In genomic region chr3:12556723-12557471, GRCh38 we compare ENCODE assay signal across 8 cellular contexts. TPM values are rescaled to one million over a fixed set of nuclear protein-coding genes. Genes with fewer than 3 reads are reported as not detected.
DNase-seq lines count a peak whose midpoint lies in the region; ATAC-seq and TF ChIP-seq lines count a peak whose summit lies in the region.

A gene with protein sequence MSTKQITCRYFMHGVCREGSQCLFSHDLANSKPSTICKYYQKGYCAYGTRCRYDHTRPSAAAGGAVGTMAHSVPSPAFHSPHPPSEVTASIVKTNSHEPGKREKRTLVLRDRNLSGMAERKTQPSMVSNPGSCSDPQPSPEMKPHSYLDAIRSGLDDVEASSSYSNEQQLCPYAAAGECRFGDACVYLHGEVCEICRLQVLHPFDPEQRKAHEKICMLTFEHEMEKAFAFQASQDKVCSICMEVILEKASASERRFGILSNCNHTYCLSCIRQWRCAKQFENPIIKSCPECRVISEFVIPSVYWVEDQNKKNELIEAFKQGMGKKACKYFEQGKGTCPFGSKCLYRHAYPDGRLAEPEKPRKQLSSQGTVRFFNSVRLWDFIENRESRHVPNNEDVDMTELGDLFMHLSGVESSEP (plus strand): TSS chr3:12557087. CDS start chr3:12557151, 64 bp downstream.

- POLR2A ChIA-PET in activated CD4-positive, alpha-beta memory T cell treated with anti-CD3 and anti-CD28 coated beads for 36 hours (lab: Charles Lee) = no interaction called here

- no peaks in the 10 kb centered on the region for H3K36me3 Mint-ChIP-seq in activated CD4-positive, alpha-beta memory T cell treated with anti-CD3 and anti-CD28 coated beads for 36 hours

- peak within 1 kb of the TSS; percentile 78 for H3K4me3 Mint-ChIP-seq in activated CD4-positive, alpha-beta memory T cell treated with anti-CD3 and anti-CD28 coated beads for 36 hours

- no peaks in the 10 kb centered on the region for H3K9me3 Mint-ChIP-seq in activated CD4-positive, alpha-beta memory T cell treated with anti-CD3 and anti-CD28 coated beads for 36 hours

- H3K27me3 Mint-ChIP-seq in activated CD4-positive, alpha-beta memory T cell treated with anti-CD3 and anti-CD28 coated beads for 36 hours = peaks cover 26% of the 10 kb centered on the region

- no peaks in the 10 kb centered on the region for H3K9me3 ChIP-seq in BLaER1 treated with 17β-estradiol and CSF1 and Interleukin-3, amounts not matched to agents 10 nM and 100 nM (replicated peaks in 1 of 11)

- peaks cover 35 to 49% (median 42%) of the 10 kb centered on the region in 11 experiments; a peak in 21 of 22 replicates for H4K20me1 ChIP-seq in BLaER1 treated with 17β-estradiol and CSF1 and Interleukin-3, amounts not matched to agents 10 nM and 100 nM

- peak in 1 of 2 donors; percentile 94 for TF ChIP-seq POLR2A in lower leg skin (IDR thresholded peaks at IDR 0.05)

- peak within 1 kb of the TSS; percentile 59 to 94 (median 89) for H3K27ac ChIP-seq in BLaER1 treated with 17β-estradiol and CSF1 and Interleukin-3, amounts not matched to agents 10 nM and 100 nM
- peak within 1 kb of the TSS; percentile 32 to 96 (median 89) for H3K27ac ChIP-seq in dorsolateral prefrontal cortex

- H3K4me2 ChIP-seq in BLaER1 treated with 17β-estradiol and CSF1 and Interleukin-3, amounts not matched to agents 10 nM and 100 nM = peak within 1 kb of the TSS; percentile 79 to 98 (median 90)

- peak; percentile 78 for ATAC-seq in HG03439 (IDR thresholded peaks at IDR 0.05; ENCODE audit: unreplicated experiment)

- DNase-seq in GM19238 (ENCODE audit: insufficient read length, low spot score) = peak; percentile 74
- peak; percentile 67 for DNase-seq in NCI-H774 (lab: John Stamatoyannopoulos, UW)
- peak; percentile 89 for DNase-seq in activated CD4-positive, alpha-beta memory T cell treated with anti-CD3 and anti-CD28 coated beads for 36 hours
- DNase-seq in dorsolateral prefrontal cortex = peak; percentile 72 to 92 (median 83)
- DNase-seq in lower leg skin (ENCODE audit: low spot score in 2 of 2) = peak; percentile 80 to 97
- peak; percentile 78 to 81 for DNase-seq in stimulated activated CD4-positive, alpha-beta T cell treated with anti-CD3 and anti-CD28 coated beads, Interleukin-4, amount 100 ng/mL, for 48 hours (ENCODE audit: low read depth in 2 of 2)

- H3K4me1 ChIP-seq in BLaER1 treated with 17β-estradiol and CSF1 and Interleukin-3, amounts not matched to agents 10 nM and 100 nM = peaks cover 43 to 54% (median 48%) of the 10 kb centered on the region in 10 experiments

- no peaks in the 10 kb centered on the region for H3K36me3 ChIP-seq in BLaER1 treated with 17β-estradiol and CSF1 and Interleukin-3, amounts not matched to agents 10 nM and 100 nM

- H3K4me1 Mint-ChIP-seq in activated CD4-positive, alpha-beta memory T cell treated with anti-CD3 and anti-CD28 coated beads for 36 hours (ENCODE audit: low read depth) = peaks cover 57% of the 10 kb centered on the region

- H3K4me3 ChIP-seq in BLaER1 treated with 17β-estradiol and CSF1 and Interleukin-3, amounts not matched to agents 10 nM and 100 nM = peak within 1 kb of the TSS; percentile 72 to 94 (median 83)
- peak within 1 kb of the TSS; percentile 74 to 100 (median 92) for H3K4me3 ChIP-seq in dorsolateral prefrontal cortex
- H3K4me3 ChIP-seq in lower leg skin (ENCODE audit: low read depth, poor library complexity, severe bottlenecking) = peak within 1 kb of the TSS; percentile 91

- peaks cover 0 to 21% (median 11%) of the 10 kb centered on the region in 11 experiments; a peak in 18 of 22 replicates for H3K27me3 ChIP-seq in BLaER1 treated with 17β-estradiol and CSF1 and Interleukin-3, amounts not matched to agents 10 nM and 100 nM
- H3K27me3 ChIP-seq in dorsolateral prefrontal cortex = peaks cover 0 to 25% (median 0%) of the 10 kb centered on the region in 45 donors

- peak within 1 kb of the TSS; percentile 91 for H3K27ac Mint-ChIP-seq in activated CD4-positive, alpha-beta memory T cell treated with anti-CD3 and anti-CD28 coated beads for 36 hours

- H3K9ac ChIP-seq in BLaER1 treated with 17β-estradiol and CSF1 and Interleukin-3, amounts not matched to agents 10 nM and 100 nM = peak within 1 kb of the TSS; percentile 87 to 97 (median 91)

- intact Hi-C loops in activated CD4-positive, alpha-beta memory T cell treated with anti-CD3 and anti-CD28 coated beads for 36 hours (cut with micrococcal nuclease) = loop anchor here (1.0 to 5.0 kb wide), 3 partner anchors 73 to 284 kb away; partner anchors contain the start of genes RPL32 and TSEN2
- intact Hi-C loops in dorsolateral prefrontal cortex (cut with DNase I) (loop anchor here (1.0 to 2.0 kb wide), 2 partner anchors 72 to 107 kb away; partner anchors contain the start of genes RAF1 (in 2 of the 2) and TSEN2 (in 2 of the 2)), lower leg skin (cut with DNase I; ENCODE audit: low total_unique reads) (no loop called here)

- TF ChIP-seq CTCF in dorsolateral prefrontal cortex (IDR thresholded peaks at IDR 0.05 in 54 of 56, conservative IDR thresholded peaks at IDR 0.05 in 2 of 56; ENCODE audit: low read depth in 1 of 56, partially characterized antibody in 56 of 56) (peak in 29 of 56 donors; percentile 4 to 58 (median 21)), lower leg skin (IDR thresholded peaks at IDR 0.05) (no peak)

- WGBS in lower leg skin, 2 donors = 0 to 1% methylated on average over 23 to 53 of the region's 75 CpGs

- CTCF ChIA-PET in activated CD4-positive, alpha-beta memory T cell treated with anti-CD3 and anti-CD28 coated beads for 36 hours (lab: Charles Lee) = no interaction called here

RNA-seq across cellular contexts. Expression of the gene that starts here (rescaled TPM):
- total RNA-seq in activated CD4-positive, alpha-beta memory T cell treated with anti-CD3 and anti-CD28 coated beads for 36 hours = 10 to 100 TPM; 28.5 to 30.1 TPM
- total RNA-seq in dorsolateral prefrontal cortex = 10 to 100 TPM; 24.4 to 47.5 (median 34.3) TPM
- 10 to 100 TPM; 18.5 to 35.6 (median 29.3) TPM for total RNA-seq in lower leg skin

Comparison
In these comparisons a context has a peak if more than half of its experiments do, and no peak if none do; other contexts are left out.
1. Peak in every context shown above with its lines: DNase-seq, ATAC-seq, H3K4me3 ChIP-seq and H3K27ac ChIP-seq.
2. CTCF ChIP-seq: peak in dorsolateral prefrontal cortex (29 of 56); none in lower leg skin (0 of 3).